ENCODE assay signal across 1 cellular context in the genomic region with DNA sequence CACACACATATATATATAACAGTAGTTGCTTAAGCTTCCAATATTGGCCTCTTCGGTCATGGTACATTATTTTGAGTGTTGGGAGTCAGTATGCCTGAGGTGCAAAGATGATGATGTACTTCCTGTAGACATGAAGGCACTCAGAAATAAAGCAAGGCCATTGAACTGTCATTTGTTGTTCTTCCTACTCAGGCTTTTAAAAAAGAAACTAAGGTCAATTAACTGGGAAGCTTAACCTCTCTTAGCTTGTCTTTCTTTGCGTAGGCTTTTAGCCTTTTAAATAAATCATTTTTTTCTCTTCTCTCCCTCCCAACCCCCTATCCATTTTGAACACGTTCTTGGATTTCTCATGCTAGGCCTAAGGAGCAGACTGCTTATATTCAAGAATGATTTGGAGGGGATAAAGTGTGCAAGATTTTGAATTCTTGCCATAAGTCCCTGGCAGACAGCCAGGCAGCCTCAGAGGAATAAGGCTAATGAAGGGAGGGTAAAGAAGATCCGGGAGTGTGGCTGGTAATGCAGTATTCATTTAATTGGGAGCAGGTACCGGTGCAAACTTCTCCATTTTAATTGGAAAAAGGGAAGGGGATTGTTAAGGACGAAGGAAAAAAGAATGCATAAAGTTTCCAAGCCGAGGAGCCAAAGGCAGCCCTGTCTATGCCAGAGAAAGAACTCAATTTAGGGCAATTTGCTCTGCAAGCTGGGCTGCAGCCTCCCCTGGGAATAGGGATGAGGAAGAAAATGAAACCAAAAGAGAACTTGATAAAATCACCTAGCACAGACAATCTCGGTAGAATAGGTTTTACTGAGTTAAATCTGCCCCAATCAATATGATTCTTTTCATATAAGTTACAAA.
TF ChIP-seq lines count a peak whose summit lies in the region.

No MANE protein-coding gene starts in this region.

TF ChIP-seq in SK-N-SH, 30 proteins besides CTCF, POLR2A, EP300 and RAD21 (continued from another document):
- TF ChIP-seq, protein P1, sequence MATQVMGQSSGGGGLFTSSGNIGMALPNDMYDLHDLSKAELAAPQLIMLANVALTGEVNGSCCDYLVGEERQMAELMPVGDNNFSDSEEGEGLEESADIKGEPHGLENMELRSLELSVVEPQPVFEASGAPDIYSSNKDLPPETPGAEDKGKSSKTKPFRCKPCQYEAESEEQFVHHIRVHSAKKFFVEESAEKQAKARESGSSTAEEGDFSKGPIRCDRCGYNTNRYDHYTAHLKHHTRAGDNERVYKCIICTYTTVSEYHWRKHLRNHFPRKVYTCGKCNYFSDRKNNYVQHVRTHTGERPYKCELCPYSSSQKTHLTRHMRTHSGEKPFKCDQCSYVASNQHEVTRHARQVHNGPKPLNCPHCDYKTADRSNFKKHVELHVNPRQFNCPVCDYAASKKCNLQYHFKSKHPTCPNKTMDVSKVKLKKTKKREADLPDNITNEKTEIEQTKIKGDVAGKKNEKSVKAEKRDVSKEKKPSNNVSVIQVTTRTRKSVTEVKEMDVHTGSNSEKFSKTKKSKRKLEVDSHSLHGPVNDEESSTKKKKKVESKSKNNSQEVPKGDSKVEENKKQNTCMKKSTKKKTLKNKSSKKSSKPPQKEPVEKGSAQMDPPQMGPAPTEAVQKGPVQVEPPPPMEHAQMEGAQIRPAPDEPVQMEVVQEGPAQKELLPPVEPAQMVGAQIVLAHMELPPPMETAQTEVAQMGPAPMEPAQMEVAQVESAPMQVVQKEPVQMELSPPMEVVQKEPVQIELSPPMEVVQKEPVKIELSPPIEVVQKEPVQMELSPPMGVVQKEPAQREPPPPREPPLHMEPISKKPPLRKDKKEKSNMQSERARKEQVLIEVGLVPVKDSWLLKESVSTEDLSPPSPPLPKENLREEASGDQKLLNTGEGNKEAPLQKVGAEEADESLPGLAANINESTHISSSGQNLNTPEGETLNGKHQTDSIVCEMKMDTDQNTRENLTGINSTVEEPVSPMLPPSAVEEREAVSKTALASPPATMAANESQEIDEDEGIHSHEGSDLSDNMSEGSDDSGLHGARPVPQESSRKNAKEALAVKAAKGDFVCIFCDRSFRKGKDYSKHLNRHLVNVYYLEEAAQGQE (IDR thresholded peaks at IDR 0.05; ENCODE audit: low read depth, low read length): no peak
